ENCODE assay signal across 8 cellular contexts in genomic region chr16:49350265-49351103, GRCh38. TPM values are rescaled to one million over a fixed set of nuclear protein-coding genes. Genes with fewer than 3 reads are reported as not detected.
A peak's percentile ranks its signal among the peaks of the same experiment; 100 is the strongest.
DNase-seq lines count a peak whose midpoint lies in the region; ATAC-seq and TF ChIP-seq lines count a peak whose summit lies in the region.

No MANE protein-coding gene starts in this region.

- TF ChIP-seq CTCF in VCaP (conservative IDR thresholded peaks at IDR 0.05) = peak; percentile 76
- TF ChIP-seq CTCF in coronary artery (IDR thresholded peaks at IDR 0.05) = peak; percentile 74
- no peak for TF ChIP-seq CTCF in lower leg skin (IDR thresholded peaks at IDR 0.05)

- TF ChIP-seq POLR2A in lower leg skin (IDR thresholded peaks at IDR 0.05) = no peak

- H3K4me3 ChIP-seq in coronary artery = no peak overlapping the region
- H3K4me3 ChIP-seq in lower leg skin (ENCODE audit: low read depth, poor library complexity, severe bottlenecking) = no peak overlapping the region

- WGBS in lower leg skin, 2 donors = 31 to 33% methylated on average over 25 of the region's 25 CpGs

- intact Hi-C loops in Right ventricle myocardium superior (cut with DNase I) (loop anchor here (2.0 kb wide), 1 partner anchor 664 kb away; no protein-coding TSS in a partner anchor), Right ventricle myocardium inferior (cut with DNase I) (loop anchor here (1.0 to 10.0 kb wide), 3 partner anchors 166 to 663 kb away; no protein-coding TSS in a partner anchor), lower leg skin (cut with DNase I; ENCODE audit: low total_unique reads) (no loop called here)

- DNase-seq in Right ventricle myocardium superior (peak; percentile 72), Right ventricle myocardium inferior (ENCODE audit: missing footprints) (no peak), LHCN-M2 (ENCODE audit: low read depth) (peak; percentile 18), coronary artery (ENCODE audit: low spot score) (no peak), lower leg skin (ENCODE audit: low spot score in 2 of 2) (peak; percentile 26 to 90)
- DNase-seq in stimulated activated CD8-positive, alpha-beta memory T cell treated with anti-CD3 and anti-CD28 coated beads, Interleukin-12 subunit alpha, Interleukin-12 subunit beta, amount 100 ng/mL, for 1 hour (ENCODE audit: low read depth) = peak; percentile 14

- ATAC-seq in Right ventricle myocardium superior (ENCODE audit: poor library complexity) (peak; percentile 82), Right ventricle myocardium inferior (no peak), HG03108 (IDR thresholded peaks at IDR 0.05; ENCODE audit: unreplicated experiment) (no peak)

- H3K27ac ChIP-seq in VCaP (no peak overlapping the region), coronary artery (no peak overlapping the region)

RNA-seq across cellular contexts. Expression of gene C16orf78, which starts 23.1 kb away (rescaled TPM):
- not detected for total RNA-seq in Right ventricle myocardium superior
- not detected for total RNA-seq in Right ventricle myocardium inferior
- total RNA-seq in LHCN-M2 (2014; rRNA removed) = not detected in 2 replicates
- not detected for polyA plus RNA-seq in LHCN-M2 (2012)
- not detected for total RNA-seq in lower leg skin

Comparison
In these comparisons a context has a peak if more than half of its experiments do, and no peak if none do; other contexts are left out.
1. DNase-seq: peak in Right ventricle myocardium superior (single experiment), LHCN-M2 (single experiment), lower leg skin (2 of 2) and stimulated activated CD8-positive, alpha-beta memory T cell treated with anti-CD3 and anti-CD28 coated beads, Interleukin-12 subunit alpha, Interleukin-12 subunit beta, amount 100 ng/mL, for 1 hour (single experiment); none in Right ventricle myocardium inferior (single experiment) and coronary artery (single experiment).
2. CTCF ChIP-seq: peak in VCaP (single experiment) and coronary artery (single experiment); none in lower leg skin (0 of 3).